ENCODE assay signal across 1 cellular context in genomic region chr13:40352385-40352778, GRCh38.
TF ChIP-seq lines count a peak whose summit lies in the region.

No MANE protein-coding gene starts in this region.

TF ChIP-seq in liver, 16 proteins besides CTCF, POLR2A, EP300 and RAD21 (continued from another document):
- TF ChIP-seq REST (IDR thresholded peaks at IDR 0.05) (no peak), MAX (IDR thresholded peaks at IDR 0.05) (no peak), HNF4A (conservative IDR thresholded peaks at IDR 0.05) (peak; percentile 32 to 60)
